ENCODE assay signal across 1 cellular context in genomic region chr6:27617046-27617687, GRCh38.
A peak's percentile ranks its signal among the peaks of the same experiment; 100 is the strongest.
TF ChIP-seq lines count a peak whose summit lies in the region.

No MANE protein-coding gene starts in this region.

TF ChIP-seq in HEK293, 187 proteins besides CTCF, POLR2A, EP300 and RAD21 (continued from another document and continues in another):
- no peak for TF ChIP-seq ZNF266 (tag by site-specific recombination; IDR thresholded peaks at IDR 0.05; ENCODE audit: low read depth)
- no peak for TF ChIP-seq ZNF416 (tag by site-specific recombination; IDR thresholded peaks at IDR 0.05)
- peak; percentile 23 for TF ChIP-seq ZNF600 (tag by site-specific recombination; IDR thresholded peaks at IDR 0.05)
- no peak for TF ChIP-seq RBAK (tag by site-specific recombination; IDR thresholded peaks at IDR 0.05)
- TF ChIP-seq, protein P1, sequence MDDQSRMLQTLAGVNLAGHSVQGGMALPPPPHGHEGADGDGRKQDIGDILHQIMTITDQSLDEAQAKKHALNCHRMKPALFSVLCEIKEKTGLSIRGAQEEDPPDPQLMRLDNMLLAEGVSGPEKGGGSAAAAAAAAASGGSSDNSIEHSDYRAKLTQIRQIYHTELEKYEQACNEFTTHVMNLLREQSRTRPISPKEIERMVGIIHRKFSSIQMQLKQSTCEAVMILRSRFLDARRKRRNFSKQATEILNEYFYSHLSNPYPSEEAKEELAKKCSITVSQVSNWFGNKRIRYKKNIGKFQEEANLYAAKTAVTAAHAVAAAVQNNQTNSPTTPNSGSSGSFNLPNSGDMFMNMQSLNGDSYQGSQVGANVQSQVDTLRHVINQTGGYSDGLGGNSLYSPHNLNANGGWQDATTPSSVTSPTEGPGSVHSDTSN (CRISPR knock-in tag; IDR thresholded peaks at IDR 0.05), result no peak
- TF ChIP-seq, protein P2, sequence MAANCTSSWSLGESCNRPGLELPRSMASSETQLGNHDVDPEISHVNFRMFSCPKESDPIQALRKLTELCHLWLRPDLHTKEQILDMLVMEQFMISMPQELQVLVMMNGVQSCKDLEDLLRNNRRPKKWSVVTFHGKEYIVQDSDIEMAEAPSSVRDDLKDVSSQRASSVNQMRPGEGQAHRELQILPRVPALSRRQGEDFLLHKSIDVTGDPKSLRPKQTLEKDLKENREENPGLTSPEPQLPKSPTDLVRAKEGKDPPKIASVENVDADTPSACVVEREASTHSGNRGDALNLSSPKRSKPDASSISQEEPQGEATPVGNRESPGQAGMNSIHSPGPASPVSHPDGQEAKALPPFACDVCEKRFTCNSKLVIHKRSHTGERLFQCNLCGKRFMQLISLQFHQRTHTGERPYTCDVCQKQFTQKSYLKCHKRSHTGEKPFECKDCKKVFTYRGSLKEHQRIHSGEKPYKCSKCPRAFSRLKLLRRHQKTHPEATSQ (tag by site-specific recombination; IDR thresholded peaks at IDR 0.05), result no peak
- TF ChIP-seq ZNF76 (tag by site-specific recombination; IDR thresholded peaks at IDR 0.05; ENCODE audit: borderline replicate concordance, low read depth), result no peak
- no peak for TF ChIP-seq ZNF776 (tag by site-specific recombination; IDR thresholded peaks at IDR 0.05; ENCODE audit: borderline replicate concordance)
- TF ChIP-seq ZNF830 (tag by site-specific recombination; IDR thresholded peaks at IDR 0.05; ENCODE audit: low read depth), result no peak
- TF ChIP-seq SP3 (tag by site-specific recombination; IDR thresholded peaks at IDR 0.05), result no peak
- TF ChIP-seq, protein P3, sequence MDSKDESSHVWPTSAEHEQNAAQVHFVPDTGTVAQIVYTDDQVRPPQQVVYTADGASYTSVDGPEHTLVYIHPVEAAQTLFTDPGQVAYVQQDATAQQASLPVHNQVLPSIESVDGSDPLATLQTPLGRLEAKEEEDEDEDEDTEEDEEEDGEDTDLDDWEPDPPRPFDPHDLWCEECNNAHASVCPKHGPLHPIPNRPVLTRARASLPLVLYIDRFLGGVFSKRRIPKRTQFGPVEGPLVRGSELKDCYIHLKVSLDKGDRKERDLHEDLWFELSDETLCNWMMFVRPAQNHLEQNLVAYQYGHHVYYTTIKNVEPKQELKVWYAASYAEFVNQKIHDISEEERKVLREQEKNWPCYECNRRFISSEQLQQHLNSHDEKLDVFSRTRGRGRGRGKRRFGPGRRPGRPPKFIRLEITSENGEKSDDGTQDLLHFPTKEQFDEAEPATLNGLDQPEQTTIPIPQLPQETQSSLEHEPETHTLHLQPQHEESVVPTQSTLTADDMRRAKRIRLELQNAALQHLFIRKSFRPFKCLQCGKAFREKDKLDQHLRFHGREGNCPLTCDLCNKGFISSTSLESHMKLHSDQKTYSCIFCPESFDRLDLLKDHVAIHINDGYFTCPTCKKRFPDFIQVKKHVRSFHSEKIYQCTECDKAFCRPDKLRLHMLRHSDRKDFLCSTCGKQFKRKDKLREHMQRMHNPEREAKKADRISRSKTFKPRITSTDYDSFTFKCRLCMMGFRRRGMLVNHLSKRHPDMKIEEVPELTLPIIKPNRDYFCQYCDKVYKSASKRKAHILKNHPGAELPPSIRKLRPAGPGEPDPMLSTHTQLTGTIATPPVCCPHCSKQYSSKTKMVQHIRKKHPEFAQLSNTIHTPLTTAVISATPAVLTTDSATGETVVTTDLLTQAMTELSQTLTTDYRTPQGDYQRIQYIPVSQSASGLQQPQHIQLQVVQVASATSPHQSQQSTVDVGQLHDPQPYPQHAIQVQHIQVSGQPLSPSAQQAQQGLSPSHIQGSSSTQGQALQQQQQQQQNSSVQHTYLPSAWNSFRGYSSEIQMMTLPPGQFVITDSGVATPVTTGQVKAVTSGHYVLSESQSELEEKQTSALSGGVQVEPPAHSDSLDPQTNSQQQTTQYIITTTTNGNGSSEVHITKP (tag by site-specific recombination; IDR thresholded peaks at IDR 0.05), result peak; percentile 53; the same call in 1 of the 2 replicates
- no peak for TF ChIP-seq ZNF501 (tag by site-specific recombination; IDR thresholded peaks at IDR 0.05)
- no peak for TF ChIP-seq HOXD13 (CRISPR knock-in tag; IDR thresholded peaks at IDR 0.05; ENCODE audit: borderline replicate concordance)
- no peak for TF ChIP-seq ZNF561 (tag by site-specific recombination; IDR thresholded peaks at IDR 0.05; ENCODE audit: borderline replicate concordance)
- TF ChIP-seq SETDB1 (IDR thresholded peaks at IDR 0.05; ENCODE audit: insufficient read length, low read length), result no peak
- TF ChIP-seq ZNF10 (tag by site-specific recombination; IDR thresholded peaks at IDR 0.05), result no peak
- no peak for TF ChIP-seq ZNF654 (tag by site-specific recombination; IDR thresholded peaks at IDR 0.05; ENCODE audit: low read depth)
- TF ChIP-seq ZNF433 (tag by site-specific recombination; IDR thresholded peaks at IDR 0.05; ENCODE audit: low read depth), result no peak
- TF ChIP-seq, protein P4, sequence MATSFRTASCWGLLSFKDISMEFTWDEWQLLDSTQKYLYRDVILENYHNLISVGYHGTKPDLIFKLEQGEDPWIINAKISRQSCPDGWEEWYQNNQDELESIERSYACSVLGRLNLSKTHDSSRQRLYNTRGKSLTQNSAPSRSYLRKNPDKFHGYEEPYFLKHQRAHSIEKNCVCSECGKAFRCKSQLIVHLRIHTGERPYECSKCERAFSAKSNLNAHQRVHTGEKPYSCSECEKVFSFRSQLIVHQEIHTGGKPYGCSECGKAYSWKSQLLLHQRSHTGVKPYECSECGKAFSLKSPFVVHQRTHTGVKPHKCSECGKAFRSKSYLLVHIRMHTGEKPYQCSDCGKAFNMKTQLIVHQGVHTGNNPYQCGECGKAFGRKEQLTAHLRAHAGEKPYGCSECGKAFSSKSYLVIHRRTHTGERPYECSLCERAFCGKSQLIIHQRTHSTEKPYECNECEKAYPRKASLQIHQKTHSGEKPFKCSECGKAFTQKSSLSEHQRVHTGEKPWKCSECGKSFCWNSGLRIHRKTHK (tag by site-specific recombination; IDR thresholded peaks at IDR 0.05), result no peak
- no peak for TF ChIP-seq ZNF311 (tag by site-specific recombination; IDR thresholded peaks at IDR 0.05; ENCODE audit: borderline replicate concordance)
- no peak for TF ChIP-seq MYNN (tag by site-specific recombination; IDR thresholded peaks at IDR 0.05; ENCODE audit: borderline replicate concordance)
- TF ChIP-seq, protein P5, sequence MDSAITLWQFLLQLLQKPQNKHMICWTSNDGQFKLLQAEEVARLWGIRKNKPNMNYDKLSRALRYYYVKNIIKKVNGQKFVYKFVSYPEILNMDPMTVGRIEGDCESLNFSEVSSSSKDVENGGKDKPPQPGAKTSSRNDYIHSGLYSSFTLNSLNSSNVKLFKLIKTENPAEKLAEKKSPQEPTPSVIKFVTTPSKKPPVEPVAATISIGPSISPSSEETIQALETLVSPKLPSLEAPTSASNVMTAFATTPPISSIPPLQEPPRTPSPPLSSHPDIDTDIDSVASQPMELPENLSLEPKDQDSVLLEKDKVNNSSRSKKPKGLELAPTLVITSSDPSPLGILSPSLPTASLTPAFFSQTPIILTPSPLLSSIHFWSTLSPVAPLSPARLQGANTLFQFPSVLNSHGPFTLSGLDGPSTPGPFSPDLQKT (IDR thresholded peaks at IDR 0.05; ENCODE audit: borderline replicate concordance, low read depth, low read length), result no peak
- no peak for TF ChIP-seq ZNF146 (tag by site-specific recombination; IDR thresholded peaks at IDR 0.05)
- no peak for TF ChIP-seq ZNF394 (tag by site-specific recombination; IDR thresholded peaks at IDR 0.05; ENCODE audit: borderline replicate concordance)
- peak; percentile 10; the same call in 1 of the 2 replicates for TF ChIP-seq IKZF3 (tag by site-specific recombination; IDR thresholded peaks at IDR 0.05)
- peak; percentile 11; the same call in 1 of the 2 replicates for TF ChIP-seq ZBTB21 (tag by site-specific recombination; IDR thresholded peaks at IDR 0.05)
- no peak for TF ChIP-seq ZNF341 (tag by site-specific recombination; IDR thresholded peaks at IDR 0.05; ENCODE audit: low read depth)
- TF ChIP-seq KLF9 (tag by site-specific recombination; IDR thresholded peaks at IDR 0.05; ENCODE audit: low read depth), result no peak
- TF ChIP-seq MZF1 (tag by site-specific recombination; IDR thresholded peaks at IDR 0.05; ENCODE audit: borderline replicate concordance), result peak; percentile 95
- TF ChIP-seq ZNF324 (tag by site-specific recombination; IDR thresholded peaks at IDR 0.05), result no peak
- TF ChIP-seq ZIC2 (tag by site-specific recombination; IDR thresholded peaks at IDR 0.05), result no peak
- peak; percentile 31 for TF ChIP-seq ZNF2 (tag by site-specific recombination; IDR thresholded peaks at IDR 0.05)
- TF ChIP-seq ZBTB26 (tag by site-specific recombination; optimal IDR thresholded peaks at IDR 0.05), result no peak
- TF ChIP-seq ZNF391 (tag by site-specific recombination; IDR thresholded peaks at IDR 0.05; ENCODE audit: borderline replicate concordance, low read depth), result no peak
- no peak for TF ChIP-seq ZFHX2 (tag by site-specific recombination; conservative IDR thresholded peaks at IDR 0.05)
- TF ChIP-seq, protein P6, sequence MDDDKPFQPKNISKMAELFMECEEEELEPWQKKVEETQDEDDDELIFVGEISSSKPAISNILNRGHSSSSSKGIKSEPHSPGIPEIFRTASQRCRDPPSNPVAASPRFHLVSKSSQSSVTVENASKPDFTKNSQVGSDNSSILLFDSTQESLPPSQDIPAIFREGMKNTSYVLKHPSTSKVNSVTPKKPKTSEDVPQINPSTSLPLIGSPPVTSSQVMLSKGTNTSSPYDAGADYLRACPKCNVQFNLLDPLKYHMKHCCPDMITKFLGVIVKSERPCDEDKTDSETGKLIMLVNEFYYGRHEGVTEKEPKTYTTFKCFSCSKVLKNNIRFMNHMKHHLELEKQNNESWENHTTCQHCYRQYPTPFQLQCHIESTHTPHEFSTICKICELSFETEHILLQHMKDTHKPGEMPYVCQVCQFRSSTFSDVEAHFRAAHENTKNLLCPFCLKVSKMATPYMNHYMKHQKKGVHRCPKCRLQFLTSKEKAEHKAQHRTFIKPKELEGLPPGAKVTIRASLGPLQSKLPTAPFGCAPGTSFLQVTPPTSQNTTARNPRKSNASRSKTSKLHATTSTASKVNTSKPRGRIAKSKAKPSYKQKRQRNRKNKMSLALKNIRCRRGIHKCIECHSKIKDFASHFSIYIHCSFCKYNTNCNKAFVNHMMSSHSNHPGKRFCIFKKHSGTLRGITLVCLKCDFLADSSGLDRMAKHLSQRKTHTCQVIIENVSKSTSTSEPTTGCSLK (tag by site-specific recombination; IDR thresholded peaks at IDR 0.05), result no peak
- no peak for TF ChIP-seq ZNF214 (tag by site-specific recombination; IDR thresholded peaks at IDR 0.05; ENCODE audit: borderline replicate concordance)
- TF ChIP-seq ZNF560 (tag by site-specific recombination; IDR thresholded peaks at IDR 0.05; ENCODE audit: borderline replicate concordance), result no peak
- no peak for TF ChIP-seq ZNF138 (tag by site-specific recombination; IDR thresholded peaks at IDR 0.05; ENCODE audit: borderline replicate concordance)
- TF ChIP-seq ZSCAN16 (tag by site-specific recombination; IDR thresholded peaks at IDR 0.05), result no peak
- no peak for TF ChIP-seq ZNF184 (tag by site-specific recombination; IDR thresholded peaks at IDR 0.05)
- TF ChIP-seq KLF10 (tag by site-specific recombination; IDR thresholded peaks at IDR 0.05), result no peak
- TF ChIP-seq ZNF274 (IDR thresholded peaks at IDR 0.05; ENCODE audit: low read length), result no peak
- no peak for TF ChIP-seq ZNF274 (tag by site-specific recombination; IDR thresholded peaks at IDR 0.05; ENCODE audit: borderline replicate concordance)
- no peak for TF ChIP-seq ZNF239 (tag by site-specific recombination; IDR thresholded peaks at IDR 0.05)
- TF ChIP-seq, protein P7, sequence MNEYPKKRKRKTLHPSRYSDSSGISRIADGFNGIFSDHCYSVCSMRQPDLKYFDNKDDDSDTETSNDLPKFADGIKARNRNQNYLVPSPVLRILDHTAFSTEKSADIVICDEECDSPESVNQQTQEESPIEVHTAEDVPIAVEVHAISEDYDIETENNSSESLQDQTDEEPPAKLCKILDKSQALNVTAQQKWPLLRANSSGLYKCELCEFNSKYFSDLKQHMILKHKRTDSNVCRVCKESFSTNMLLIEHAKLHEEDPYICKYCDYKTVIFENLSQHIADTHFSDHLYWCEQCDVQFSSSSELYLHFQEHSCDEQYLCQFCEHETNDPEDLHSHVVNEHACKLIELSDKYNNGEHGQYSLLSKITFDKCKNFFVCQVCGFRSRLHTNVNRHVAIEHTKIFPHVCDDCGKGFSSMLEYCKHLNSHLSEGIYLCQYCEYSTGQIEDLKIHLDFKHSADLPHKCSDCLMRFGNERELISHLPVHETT (tag by site-specific recombination; IDR thresholded peaks at IDR 0.05), result no peak
- TF ChIP-seq ZBTB10 (tag by site-specific recombination; IDR thresholded peaks at IDR 0.05), result no peak
- TF ChIP-seq, protein P8, sequence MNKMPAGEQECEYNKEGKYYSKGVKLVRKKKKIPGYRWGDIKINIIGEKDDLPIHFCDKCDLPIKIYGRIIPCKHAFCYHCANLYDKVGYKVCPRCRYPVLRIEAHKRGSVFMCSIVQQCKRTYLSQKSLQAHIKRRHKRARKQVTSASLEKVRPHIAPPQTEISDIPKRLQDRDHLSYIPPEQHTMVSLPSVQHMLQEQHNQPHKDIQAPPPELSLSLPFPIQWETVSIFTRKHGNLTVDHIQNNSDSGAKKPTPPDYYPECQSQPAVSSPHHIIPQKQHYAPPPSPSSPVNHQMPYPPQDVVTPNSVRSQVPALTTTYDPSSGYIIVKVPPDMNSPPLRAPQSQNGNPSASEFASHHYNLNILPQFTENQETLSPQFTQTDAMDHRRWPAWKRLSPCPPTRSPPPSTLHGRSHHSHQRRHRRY (tag by site-specific recombination; IDR thresholded peaks at IDR 0.05), result no peak
- TF ChIP-seq ZNF785 (tag by site-specific recombination; IDR thresholded peaks at IDR 0.05), result no peak
